Comparison of ENCODE assay signal across 1 cellular context in the genomic region with DNA sequence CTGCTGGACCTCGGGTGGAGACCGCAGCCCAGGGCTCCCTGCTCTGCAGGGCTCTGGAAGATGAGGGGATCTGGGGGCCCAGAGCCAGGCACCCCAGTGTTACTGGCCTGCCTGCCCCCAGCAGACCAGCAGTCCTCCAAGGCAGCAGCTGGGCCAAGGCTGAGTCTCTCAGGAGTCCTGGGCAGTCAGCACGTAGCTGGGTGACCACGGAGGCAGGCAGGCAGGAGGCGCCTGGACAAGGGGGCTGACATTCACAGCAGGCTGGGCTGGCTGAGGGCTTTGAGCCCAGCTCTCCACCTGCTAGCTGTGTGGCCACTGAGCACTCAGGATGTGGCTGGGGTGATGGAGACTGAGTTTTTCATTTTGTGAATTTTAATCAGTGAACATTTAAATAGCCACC.
TF ChIP-seq lines count a peak whose summit lies in the region.

No MANE protein-coding gene starts in this region.

TF ChIP-seq in GM23338, 12 proteins besides CTCF, POLR2A, EP300 and RAD21 (continued from another document):
- TF ChIP-seq, protein P1, sequence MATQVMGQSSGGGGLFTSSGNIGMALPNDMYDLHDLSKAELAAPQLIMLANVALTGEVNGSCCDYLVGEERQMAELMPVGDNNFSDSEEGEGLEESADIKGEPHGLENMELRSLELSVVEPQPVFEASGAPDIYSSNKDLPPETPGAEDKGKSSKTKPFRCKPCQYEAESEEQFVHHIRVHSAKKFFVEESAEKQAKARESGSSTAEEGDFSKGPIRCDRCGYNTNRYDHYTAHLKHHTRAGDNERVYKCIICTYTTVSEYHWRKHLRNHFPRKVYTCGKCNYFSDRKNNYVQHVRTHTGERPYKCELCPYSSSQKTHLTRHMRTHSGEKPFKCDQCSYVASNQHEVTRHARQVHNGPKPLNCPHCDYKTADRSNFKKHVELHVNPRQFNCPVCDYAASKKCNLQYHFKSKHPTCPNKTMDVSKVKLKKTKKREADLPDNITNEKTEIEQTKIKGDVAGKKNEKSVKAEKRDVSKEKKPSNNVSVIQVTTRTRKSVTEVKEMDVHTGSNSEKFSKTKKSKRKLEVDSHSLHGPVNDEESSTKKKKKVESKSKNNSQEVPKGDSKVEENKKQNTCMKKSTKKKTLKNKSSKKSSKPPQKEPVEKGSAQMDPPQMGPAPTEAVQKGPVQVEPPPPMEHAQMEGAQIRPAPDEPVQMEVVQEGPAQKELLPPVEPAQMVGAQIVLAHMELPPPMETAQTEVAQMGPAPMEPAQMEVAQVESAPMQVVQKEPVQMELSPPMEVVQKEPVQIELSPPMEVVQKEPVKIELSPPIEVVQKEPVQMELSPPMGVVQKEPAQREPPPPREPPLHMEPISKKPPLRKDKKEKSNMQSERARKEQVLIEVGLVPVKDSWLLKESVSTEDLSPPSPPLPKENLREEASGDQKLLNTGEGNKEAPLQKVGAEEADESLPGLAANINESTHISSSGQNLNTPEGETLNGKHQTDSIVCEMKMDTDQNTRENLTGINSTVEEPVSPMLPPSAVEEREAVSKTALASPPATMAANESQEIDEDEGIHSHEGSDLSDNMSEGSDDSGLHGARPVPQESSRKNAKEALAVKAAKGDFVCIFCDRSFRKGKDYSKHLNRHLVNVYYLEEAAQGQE (IDR thresholded peaks at IDR 0.05; ENCODE audit: unreplicated experiment) = no peak
- TF ChIP-seq, protein P2, sequence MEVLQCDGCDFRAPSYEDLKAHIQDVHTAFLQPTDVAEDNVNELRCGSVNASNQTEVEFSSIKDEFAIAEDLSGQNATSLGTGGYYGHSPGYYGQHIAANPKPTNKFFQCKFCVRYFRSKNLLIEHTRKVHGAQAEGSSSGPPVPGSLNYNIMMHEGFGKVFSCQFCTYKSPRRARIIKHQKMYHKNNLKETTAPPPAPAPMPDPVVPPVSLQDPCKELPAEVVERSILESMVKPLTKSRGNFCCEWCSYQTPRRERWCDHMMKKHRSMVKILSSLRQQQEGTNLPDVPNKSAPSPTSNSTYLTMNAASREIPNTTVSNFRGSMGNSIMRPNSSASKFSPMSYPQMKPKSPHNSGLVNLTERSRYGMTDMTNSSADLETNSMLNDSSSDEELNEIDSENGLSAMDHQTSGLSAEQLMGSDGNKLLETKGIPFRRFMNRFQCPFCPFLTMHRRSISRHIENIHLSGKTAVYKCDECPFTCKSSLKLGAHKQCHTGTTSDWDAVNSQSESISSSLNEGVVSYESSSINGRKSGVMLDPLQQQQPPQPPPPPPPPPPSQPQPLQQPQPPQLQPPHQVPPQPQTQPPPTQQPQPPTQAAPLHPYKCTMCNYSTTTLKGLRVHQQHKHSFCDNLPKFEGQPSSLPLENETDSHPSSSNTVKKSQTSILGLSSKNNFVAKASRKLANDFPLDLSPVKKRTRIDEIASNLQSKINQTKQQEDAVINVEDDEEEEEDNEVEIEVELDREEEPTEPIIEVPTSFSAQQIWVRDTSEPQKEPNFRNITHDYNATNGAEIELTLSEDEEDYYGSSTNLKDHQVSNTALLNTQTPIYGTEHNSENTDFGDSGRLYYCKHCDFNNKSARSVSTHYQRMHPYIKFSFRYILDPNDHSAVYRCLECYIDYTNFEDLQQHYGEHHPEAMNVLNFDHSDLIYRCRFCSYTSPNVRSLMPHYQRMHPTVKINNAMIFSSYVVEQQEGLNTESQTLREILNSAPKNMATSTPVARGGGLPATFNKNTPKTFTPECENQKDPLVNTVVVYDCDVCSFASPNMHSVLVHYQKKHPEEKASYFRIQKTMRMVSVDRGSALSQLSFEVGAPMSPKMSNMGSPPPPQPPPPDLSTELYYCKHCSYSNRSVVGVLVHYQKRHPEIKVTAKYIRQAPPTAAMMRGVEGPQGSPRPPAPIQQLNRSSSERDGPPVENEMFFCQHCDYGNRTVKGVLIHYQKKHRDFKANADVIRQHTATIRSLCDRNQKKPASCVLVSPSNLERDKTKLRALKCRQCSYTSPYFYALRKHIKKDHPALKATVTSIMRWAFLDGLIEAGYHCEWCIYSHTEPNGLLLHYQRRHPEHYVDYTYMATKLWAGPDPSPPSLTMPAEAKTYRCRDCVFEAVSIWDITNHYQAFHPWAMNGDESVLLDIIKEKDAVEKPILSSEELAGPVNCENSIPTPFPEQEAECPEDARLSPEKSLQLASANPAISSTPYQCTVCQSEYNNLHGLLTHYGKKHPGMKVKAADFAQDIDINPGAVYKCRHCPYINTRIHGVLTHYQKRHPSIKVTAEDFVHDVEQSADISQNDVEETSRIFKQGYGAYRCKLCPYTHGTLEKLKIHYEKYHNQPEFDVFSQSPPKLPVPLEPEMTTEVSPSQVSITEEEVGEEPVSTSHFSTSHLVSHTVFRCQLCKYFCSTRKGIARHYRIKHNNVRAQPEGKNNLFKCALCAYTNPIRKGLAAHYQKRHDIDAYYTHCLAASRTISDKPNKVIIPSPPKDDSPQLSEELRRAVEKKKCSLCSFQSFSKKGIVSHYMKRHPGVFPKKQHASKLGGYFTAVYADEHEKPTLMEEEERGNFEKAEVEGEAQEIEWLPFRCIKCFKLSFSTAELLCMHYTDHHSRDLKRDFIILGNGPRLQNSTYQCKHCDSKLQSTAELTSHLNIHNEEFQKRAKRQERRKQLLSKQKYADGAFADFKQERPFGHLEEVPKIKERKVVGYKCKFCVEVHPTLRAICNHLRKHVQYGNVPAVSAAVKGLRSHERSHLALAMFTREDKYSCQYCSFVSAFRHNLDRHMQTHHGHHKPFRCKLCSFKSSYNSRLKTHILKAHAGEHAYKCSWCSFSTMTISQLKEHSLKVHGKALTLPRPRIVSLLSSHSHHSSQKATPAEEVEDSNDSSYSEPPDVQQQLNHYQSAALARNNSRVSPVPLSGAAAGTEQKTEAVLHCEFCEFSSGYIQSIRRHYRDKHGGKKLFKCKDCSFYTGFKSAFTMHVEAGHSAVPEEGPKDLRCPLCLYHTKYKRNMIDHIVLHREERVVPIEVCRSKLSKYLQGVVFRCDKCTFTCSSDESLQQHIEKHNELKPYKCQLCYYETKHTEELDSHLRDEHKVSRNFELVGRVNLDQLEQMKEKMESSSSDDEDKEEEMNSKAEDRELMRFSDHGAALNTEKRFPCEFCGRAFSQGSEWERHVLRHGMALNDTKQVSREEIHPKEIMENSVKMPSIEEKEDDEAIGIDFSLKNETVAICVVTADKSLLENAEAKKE (CRISPR knock-in tag; IDR thresholded peaks at IDR 0.05) = no peak
TF ChIP-seq in GM23338: peak in this region for 0.
